In genomic region chr17:16286947-16287562, GRCh38 we compare ENCODE assay signal across 1 cellular context.
TF ChIP-seq lines count a peak whose summit lies in the region.

No MANE protein-coding gene starts in this region.

TF ChIP-seq in GM12878, 131 proteins besides CTCF, POLR2A, EP300 and RAD21 (continued from another document):
- TF ChIP-seq, protein P1, sequence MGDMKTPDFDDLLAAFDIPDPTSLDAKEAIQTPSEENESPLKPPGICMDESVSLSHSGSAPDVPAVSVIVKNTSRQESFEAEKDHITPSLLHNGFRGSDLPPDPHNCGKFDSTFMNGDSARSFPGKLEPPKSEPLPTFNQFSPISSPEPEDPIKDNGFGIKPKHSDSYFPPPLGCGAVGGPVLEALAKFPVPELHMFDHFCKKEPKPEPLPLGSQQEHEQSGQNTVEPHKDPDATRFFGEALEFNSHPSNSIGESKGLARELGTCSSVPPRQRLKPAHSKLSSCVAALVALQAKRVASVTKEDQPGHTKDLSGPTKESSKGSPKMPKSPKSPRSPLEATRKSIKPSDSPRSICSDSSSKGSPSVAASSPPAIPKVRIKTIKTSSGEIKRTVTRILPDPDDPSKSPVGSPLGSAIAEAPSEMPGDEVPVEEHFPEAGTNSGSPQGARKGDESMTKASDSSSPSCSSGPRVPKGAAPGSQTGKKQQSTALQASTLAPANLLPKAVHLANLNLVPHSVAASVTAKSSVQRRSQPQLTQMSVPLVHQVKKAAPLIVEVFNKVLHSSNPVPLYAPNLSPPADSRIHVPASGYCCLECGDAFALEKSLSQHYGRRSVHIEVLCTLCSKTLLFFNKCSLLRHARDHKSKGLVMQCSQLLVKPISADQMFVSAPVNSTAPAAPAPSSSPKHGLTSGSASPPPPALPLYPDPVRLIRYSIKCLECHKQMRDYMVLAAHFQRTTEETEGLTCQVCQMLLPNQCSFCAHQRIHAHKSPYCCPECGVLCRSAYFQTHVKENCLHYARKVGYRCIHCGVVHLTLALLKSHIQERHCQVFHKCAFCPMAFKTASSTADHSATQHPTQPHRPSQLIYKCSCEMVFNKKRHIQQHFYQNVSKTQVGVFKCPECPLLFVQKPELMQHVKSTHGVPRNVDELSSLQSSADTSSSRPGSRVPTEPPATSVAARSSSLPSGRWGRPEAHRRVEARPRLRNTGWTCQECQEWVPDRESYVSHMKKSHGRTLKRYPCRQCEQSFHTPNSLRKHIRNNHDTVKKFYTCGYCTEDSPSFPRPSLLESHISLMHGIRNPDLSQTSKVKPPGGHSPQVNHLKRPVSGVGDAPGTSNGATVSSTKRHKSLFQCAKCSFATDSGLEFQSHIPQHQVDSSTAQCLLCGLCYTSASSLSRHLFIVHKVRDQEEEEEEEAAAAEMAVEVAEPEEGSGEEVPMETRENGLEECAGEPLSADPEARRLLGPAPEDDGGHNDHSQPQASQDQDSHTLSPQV (IDR thresholded peaks at IDR 0.05): no peak
- TF ChIP-seq IKZF1 (conservative IDR thresholded peaks at IDR 0.05) (no peak; the same call in 1 of the 2 replicates), BCL11A (IDR thresholded peaks at IDR 0.05; ENCODE audit: low read depth, low read length) (peak; percentile 66; the same call in 1 of the 2 replicates), HDGF (IDR thresholded peaks at IDR 0.05) (no peak), TCF12 (IDR thresholded peaks at IDR 0.05; ENCODE audit: low read depth, low read length) (peak; percentile 82; the same call in 1 of the 2 replicates), HCFC1 (IDR thresholded peaks at IDR 0.05; ENCODE audit: low read length) (no peak), SMAD1 (IDR thresholded peaks at IDR 0.05; ENCODE audit: low read depth, partially characterized antibody) (peak; percentile 17), RBBP5 (conservative IDR thresholded peaks at IDR 0.05) (no peak), KDM1A (IDR thresholded peaks at IDR 0.05; ENCODE audit: borderline replicate concordance) (no peak), ESRRA (IDR thresholded peaks at IDR 0.05; ENCODE audit: low read length) (no peak), SMAD5 (IDR thresholded peaks at IDR 0.05; ENCODE audit: low read depth) (no peak)
TF ChIP-seq in GM12878: peak in this region for 35.
